Comparison of ENCODE assay signal across 26 cellular contexts in genomic region chr7:41116817-41117216, GRCh38.
"Had no signal": no experiment of that assay in that cellular context is flagged by ENCODE, and none has a peak within 500 bp of the region (broad histone marks: within the 10 kb centered on the region; RNA-seq: fewer than 3 reads in every experiment).

No MANE protein-coding gene starts in this region.

- H3K4me1 Mint-ChIP-seq: activated B cell treated with CpG ODN at 0.5 μM for 24 hours; activated CD4-positive, alpha-beta T cell treated with anti-CD3 and anti-CD28 coated beads, Interleukin-2, amount 10 ng/mL, durations not matched to agents 24 days and 14 days; activated naive CD4-positive, alpha-beta T cell treated with anti-CD3 and anti-CD28 coated beads, Interleukin-2, amount 50 U/mL, for 24 hours; memory B cell; naive thymus-derived CD8-positive, alpha-beta T cell had no signal

- H3K4me3 Mint-ChIP-seq: activated B cell treated with CpG ODN at 0.5 μM for 24 hours; activated CD4-positive, alpha-beta T cell treated with anti-CD3 and anti-CD28 coated beads, Interleukin-2, amount 10 ng/mL, durations not matched to agents 24 days and 14 days; activated CD8-positive, alpha-beta T cell treated with anti-CD3 and anti-CD28 coated beads, Interleukin-2, amount 10 ng/mL, durations not matched to agents 7 days and 5 days; activated naive CD4-positive, alpha-beta T cell treated with anti-CD3 and anti-CD28 coated beads, Interleukin-2, amount 50 U/mL, for 24 hours; brain; dendritic cell treated with granulocyte-macrophage colony-stimulating factor and Interleukin-4, amounts not matched to agents 40 ng/mL and 50 ng/mL, for 4 days; effector memory CD8-positive, alpha-beta T cell; memory B cell; naive thymus-derived CD8-positive, alpha-beta T cell; T-helper 2 cell treated with Interferon-gamma antibody and Interleukin-4, amounts not matched to agents 5 μg/mL and 100 μg/mL, for 36 hours had no signal

- H2AFZ ChIP-seq: parathyroid adenoma had no signal

- H3K4me3 ChIP-seq: gastroesophageal sphincter, left ventricle myocardium inferior, skin epidermis, transverse colon had no signal

- H3K27me3 Mint-ChIP-seq: activated CD4-positive, alpha-beta T cell treated with anti-CD3 and anti-CD28 coated beads, Interleukin-2, amount 10 ng/mL, durations not matched to agents 24 days and 14 days; activated naive CD4-positive, alpha-beta T cell treated with anti-CD3 and anti-CD28 coated beads, Interleukin-2, amount 50 U/mL, for 24 hours; brain; dendritic cell treated with granulocyte-macrophage colony-stimulating factor and Interleukin-4, amounts not matched to agents 40 ng/mL and 50 ng/mL, for 4 days; effector memory CD8-positive, alpha-beta T cell; memory B cell; naive thymus-derived CD8-positive, alpha-beta T cell had no signal

- H3K9ac ChIP-seq: parathyroid adenoma had no signal

- ATAC-seq: activated CD8-positive, alpha-beta T cell treated with anti-CD3 and anti-CD28 coated beads, Interleukin-2, amount 10 ng/mL, durations not matched to agents 7 days and 5 days; effector memory CD8-positive, alpha-beta T cell; gastroesophageal sphincter; naive thymus-derived CD8-positive, alpha-beta T cell had no signal

- H3K9me3 Mint-ChIP-seq: activated CD4-positive, alpha-beta T cell treated with anti-CD3 and anti-CD28 coated beads, Interleukin-2, amount 10 ng/mL, durations not matched to agents 24 days and 14 days; activated naive CD4-positive, alpha-beta T cell treated with anti-CD3 and anti-CD28 coated beads, Interleukin-2, amount 50 U/mL, for 24 hours; dendritic cell treated with granulocyte-macrophage colony-stimulating factor and Interleukin-4, amounts not matched to agents 40 ng/mL and 50 ng/mL, for 4 days had no signal

- H3K9me3 ChIP-seq: gastroesophageal sphincter, left ventricle myocardium inferior, transverse colon had no signal

- H3K27ac ChIP-seq: gastroesophageal sphincter, left ventricle myocardium inferior, parathyroid adenoma, transverse colon had no signal

- H3K79me2 ChIP-seq: parathyroid adenoma had no signal

- H3K4me1 ChIP-seq: gastroesophageal sphincter, left ventricle myocardium inferior, parathyroid adenoma, transverse colon had no signal

- DNase-seq: activated B cell treated with CpG ODN at 0.5 μM for 24 hours; activated CD4-positive, alpha-beta T cell treated with anti-CD3 and anti-CD28 coated beads, Interleukin-2, amount 10 ng/mL, durations not matched to agents 24 days and 14 days; activated CD8-positive, alpha-beta memory T cell treated with anti-CD3 and anti-CD28 coated beads, Interleukin-2, amount 50 U/mL, for 4 hours; activated CD8-positive, alpha-beta T cell treated with anti-CD3 and anti-CD28 coated beads, Interleukin-2, amount 10 ng/mL, durations not matched to agents 7 days and 5 days; activated effector memory CD4-positive, alpha-beta T cell treated with anti-CD3 and anti-CD28 coated beads, Interleukin-2, amount 50 U/mL, for 16 hours; activated T-cell treated with anti-CD3 and anti-CD28 coated beads, Interleukin-2, amount 50 U/mL, for 48 hours; cerebellar nuclear complex; effector memory CD8-positive, alpha-beta T cell; islet precursor cell; left ventricle myocardium inferior; naive thymus-derived CD8-positive, alpha-beta T cell; retina; stimulated activated CD4-positive, alpha-beta T cell treated with anti-CD3 and anti-CD28 coated beads, Interleukin-4, amount 100 ng/mL, for 4 hours; stimulated activated CD8-positive, alpha-beta memory T cell treated with anti-CD3 and anti-CD28 coated beads, Interleukin-4, amount 100 ng/mL, for 48 hours; stimulated activated naive CD4-positive, alpha-beta T cell treated with Interleukin-2 at 50 U/mL for 16 hours; substantia nigra; SW 1271; transverse colon had no signal

- H3K27ac Mint-ChIP-seq: activated B cell treated with CpG ODN at 0.5 μM for 24 hours; activated CD4-positive, alpha-beta T cell treated with anti-CD3 and anti-CD28 coated beads, Interleukin-2, amount 10 ng/mL, durations not matched to agents 24 days and 14 days; activated CD8-positive, alpha-beta T cell treated with anti-CD3 and anti-CD28 coated beads, Interleukin-2, amount 10 ng/mL, durations not matched to agents 7 days and 5 days; activated naive CD4-positive, alpha-beta T cell treated with anti-CD3 and anti-CD28 coated beads, Interleukin-2, amount 50 U/mL, for 24 hours; brain; dendritic cell treated with granulocyte-macrophage colony-stimulating factor and Interleukin-4, amounts not matched to agents 40 ng/mL and 50 ng/mL, for 4 days; effector memory CD8-positive, alpha-beta T cell; memory B cell; naive thymus-derived CD8-positive, alpha-beta T cell; T-helper 2 cell treated with Interferon-gamma antibody and Interleukin-4, amounts not matched to agents 5 μg/mL and 100 μg/mL, for 36 hours had no signal

- H3K36me3 ChIP-seq: gastroesophageal sphincter, left ventricle myocardium inferior, transverse colon had no signal

- H3K36me3 Mint-ChIP-seq: activated naive CD4-positive, alpha-beta T cell treated with anti-CD3 and anti-CD28 coated beads, Interleukin-2, amount 50 U/mL, for 24 hours; brain; memory B cell; naive thymus-derived CD8-positive, alpha-beta T cell had no signal

- H3K27me3 ChIP-seq: gastroesophageal sphincter, transverse colon had no signal
